ENCODE assay signal across 8 cellular contexts in genomic region chr2:176140520-176141317, GRCh38. TPM values are rescaled to one million over a fixed set of nuclear protein-coding genes. Genes with fewer than 3 reads are reported as not detected.
DNase-seq lines count a peak whose midpoint lies in the region; ATAC-seq and TF ChIP-seq lines count a peak whose summit lies in the region.

No MANE protein-coding gene starts in this region.

- H3K79me2 ChIP-seq in DOHH2 (ENCODE audit: control insufficient read depth, low read length) = no peaks in the 10 kb centered on the region

- H3K4me3 ChIP-seq in DOHH2 (ENCODE audit: low read length) = peak overlapping the region; percentile 61
- peak overlapping the region; percentile 53 for H3K4me3 ChIP-seq in SJSA1
- peak overlapping the region; percentile 1 to 69 (median 52) for H3K4me3 ChIP-seq in heart left ventricle
- peak overlapping the region; percentile 40 for H3K4me3 ChIP-seq in urinary bladder (ENCODE audit: low read depth, low read length)

- H3K4me1 Mint-ChIP-seq in activated naive CD8-positive, alpha-beta T cell (ENCODE audit: low read depth) = peaks cover 27% of the 10 kb centered on the region

- H3K36me3 Mint-ChIP-seq in activated naive CD8-positive, alpha-beta T cell = peaks cover 4% of the 10 kb centered on the region

- H3K9me3 Mint-ChIP-seq in activated naive CD8-positive, alpha-beta T cell (ENCODE audit: low read depth) = no peaks in the 10 kb centered on the region

- peak; percentile 75 for DNase-seq in HT1080 (ENCODE audit: low read depth)
- peak; percentile 85 to 94 for DNase-seq in SJSA1 (ENCODE audit: low read depth in 1 of 2, low spot score in 2 of 2)
- DNase-seq in heart left ventricle = peak; percentile 64 to 85 (median 70)
- peak; percentile 73 for DNase-seq in pons (ENCODE audit: low spot score)

- no peaks in the 10 kb centered on the region for H3F3A ChIP-seq in DOHH2 (ENCODE audit: control insufficient read depth, insufficient read depth)

- peak overlapping the region; percentile 35 for H3K4me3 Mint-ChIP-seq in activated naive CD8-positive, alpha-beta T cell

- ATAC-seq in GM21367 (IDR thresholded peaks at IDR 0.05; ENCODE audit: unreplicated experiment) = peak; percentile 93
- peak; percentile 80 to 97 (median 94) for ATAC-seq in heart left ventricle

- H3K4me1 ChIP-seq in DOHH2 (ENCODE audit: control insufficient read depth, low read length) (peaks cover 3% of the 10 kb centered on the region; the same call in 1 of the 2 replicates), SJSA1 (replicated peaks) (peaks cover 13% of the 10 kb centered on the region), heart left ventricle (peaks cover 0 to 30% (median 14%) of the 10 kb centered on the region in 12 donors), urinary bladder (ENCODE audit: insufficient read depth) (no peaks in the 10 kb centered on the region)

- no peaks in the 10 kb centered on the region for H4K20me1 ChIP-seq in DOHH2 (ENCODE audit: control insufficient read depth, insufficient read depth, low read depth, low read length)

- no peak overlapping the region for H3K27ac Mint-ChIP-seq in activated naive CD8-positive, alpha-beta T cell

- no peaks in the 10 kb centered on the region for H3K9me3 ChIP-seq in DOHH2 (ENCODE audit: control insufficient read depth, insufficient read depth, low read length)
- H3K9me3 ChIP-seq in SJSA1 (replicated peaks) = no peaks in the 10 kb centered on the region
- H3K9me3 ChIP-seq in heart left ventricle = no peaks in the 10 kb centered on the region

- H3K27ac ChIP-seq in DOHH2 (ENCODE audit: low read depth, low read length) (no peak overlapping the region), SJSA1 (peak overlapping the region; percentile 67), heart left ventricle (peak overlapping the region in 5 of 12 donors; percentile 32 to 68 (median 56)), urinary bladder (ENCODE audit: low read depth) (no peak overlapping the region)

- H3K27me3 ChIP-seq in DOHH2 (ENCODE audit: control insufficient read depth, low read length) (0 out of 2 replicates have a peak, but pooled peaks cover 2% of the 10 kb centered on the region), SJSA1 (replicated peaks) (no peaks in the 10 kb centered on the region), heart left ventricle (peaks cover 31 to 97% (median 66%) of the 10 kb centered on the region in 9 donors)

- H3K36me3 ChIP-seq in DOHH2 (ENCODE audit: control insufficient read depth, low read length) = no peaks in the 10 kb centered on the region
- no peaks in the 10 kb centered on the region for H3K36me3 ChIP-seq in SJSA1
- no peaks in the 10 kb centered on the region for H3K36me3 ChIP-seq in heart left ventricle
- H3K36me3 ChIP-seq in urinary bladder (ENCODE audit: insufficient read depth) = no peaks in the 10 kb centered on the region

- no peaks in the 10 kb centered on the region for H3K9me2 ChIP-seq in DOHH2 (replicated peaks; ENCODE audit: control insufficient read depth, low read length)

- no peak for TF ChIP-seq POLR2A in heart left ventricle (IDR thresholded peaks at IDR 0.05)

- H3K4me2 ChIP-seq in DOHH2 (ENCODE audit: low read length) = peak overlapping the region; percentile 62

- H3K27me3 Mint-ChIP-seq in activated naive CD8-positive, alpha-beta T cell = peaks cover 52% of the 10 kb centered on the region

- peak; percentile 86 for TF ChIP-seq CTCF in DOHH2 (IDR thresholded peaks at IDR 0.05; ENCODE audit: low read depth, low read length, poor library complexity, severe bottlenecking)
- TF ChIP-seq CTCF in heart left ventricle (IDR thresholded peaks at IDR 0.05) = peak; percentile 68 to 98 (median 92)

- intact Hi-C loops in heart left ventricle (cut with DNase I) = loop anchor here (1.0 to 5.0 kb wide), 12 partner anchors 37 to 512 kb away; no protein-coding TSS in a partner anchor

- 7 to 22% (median 12%) methylated on average over 13 to 48 of the region's 48 CpGs for WGBS in heart left ventricle, 4 donors
- 8% methylated on average over 48 of the region's 48 CpGs for WGBS in urinary bladder

RNA-seq across cellular contexts. Expression of gene HOXD4, which starts 10.6 kb away (rescaled TPM):
- not detected in 2 replicates for total RNA-seq in HT1080 (2014; rRNA removed; shearing (Covaris generic))
- polyA plus RNA-seq in HT1080 (2015; cell fraction: cytosol; rRNA removed) = 0.16 and 0.93 TPM in 2 replicates
- 0.26 TPM in 1 of 2 replicates, not detected in the other for polyA plus RNA-seq in HT1080 (2015; cell fraction: nucleus; rRNA removed)
- total RNA-seq in SJSA1 (2014; rRNA removed; shearing (Covaris generic)) = 0.29 and 5.9 TPM in 2 replicates
- total RNA-seq in heart left ventricle (under 1 TPM in 7 of 9 donors, not detected in 2; 0.17 to 0.96 (median 0.42) TPM), urinary bladder (4.0 TPM)
- polyA plus RNA-seq in heart left ventricle (under 1 TPM; 0.10 to 0.19 TPM), urinary bladder (2.0 TPM)

RNA-seq across cellular contexts. Expression of gene HOXD8, which starts 11.2 kb away (rescaled TPM):
- 8.9 and 9.5 TPM in 2 replicates for total RNA-seq in HT1080 (2014; rRNA removed; shearing (Covaris generic))
- polyA plus RNA-seq in HT1080 (2015; cell fraction: cytosol; rRNA removed) = 18.2 and 20.5 TPM in 2 replicates
- polyA plus RNA-seq in HT1080 (2015; cell fraction: nucleus; rRNA removed) = 12.8 and 15.4 TPM in 2 replicates
- 13.0 and 16.8 TPM in 2 replicates for total RNA-seq in SJSA1 (2014; rRNA removed; shearing (Covaris generic))
- total RNA-seq in heart left ventricle = 1 to 10 TPM in 3 of 9 donors, under 1 TPM in 6; 0.37 to 1.8 (median 0.59) TPM
- polyA plus RNA-seq in heart left ventricle = under 1 TPM; 0.21 to 0.42 TPM
- 12.3 TPM for total RNA-seq in urinary bladder
- 7.0 TPM for polyA plus RNA-seq in urinary bladder

RNA-seq across cellular contexts. Expression of gene HOXD3, which starts 16.4 kb away (rescaled TPM):
- not detected in 2 replicates for total RNA-seq in HT1080 (2014; rRNA removed; shearing (Covaris generic))
- polyA plus RNA-seq in HT1080 (2015; cell fraction: cytosol; rRNA removed) = not detected in 2 replicates
- polyA plus RNA-seq in HT1080 (2015; cell fraction: nucleus; rRNA removed) = not detected in 2 replicates
- total RNA-seq in SJSA1 (2014; rRNA removed; shearing (Covaris generic)) = 0.66 and 1.1 TPM in 2 replicates
- total RNA-seq in heart left ventricle (1 to 10 TPM in 2 of 9 donors, under 1 TPM in 7; 0.35 to 1.4 (median 0.56) TPM), urinary bladder (5.2 TPM)
- polyA plus RNA-seq in heart left ventricle (under 1 TPM; 0.04 to 0.30 TPM), urinary bladder (1.6 TPM)

RNA-seq across cellular contexts. Expression of gene HOXD9, which starts 18.2 kb away (rescaled TPM):
- 0.53 and 1.7 TPM in 2 replicates for total RNA-seq in HT1080 (2014; rRNA removed; shearing (Covaris generic))
- 2.3 and 3.5 TPM in 2 replicates for polyA plus RNA-seq in HT1080 (2015; cell fraction: cytosol; rRNA removed)
- polyA plus RNA-seq in HT1080 (2015; cell fraction: nucleus; rRNA removed) = 10.4 and 10.5 TPM in 2 replicates
- total RNA-seq in SJSA1 (2014; rRNA removed; shearing (Covaris generic)) = 1.8 TPM in 2 replicates
- under 1 TPM in 2 of 9 donors, not detected in 7; 0.40 to 0.43 TPM for total RNA-seq in heart left ventricle
- polyA plus RNA-seq in heart left ventricle = under 1 TPM in 1 of 2 donors, not detected in 1; 0.23 TPM
- 2.9 TPM for total RNA-seq in urinary bladder
- 5.6 TPM for polyA plus RNA-seq in urinary bladder

RNA-seq across cellular contexts. Expression of gene HOXD10, which starts 24.1 kb away (rescaled TPM):
- total RNA-seq in HT1080 (2014; rRNA removed; shearing (Covaris generic)) = 8.6 and 10.5 TPM in 2 replicates
- polyA plus RNA-seq in HT1080 (2015; cell fraction: cytosol; rRNA removed) = 3.3 and 4.7 TPM in 2 replicates
- polyA plus RNA-seq in HT1080 (2015; cell fraction: nucleus; rRNA removed) = 13.0 and 19.5 TPM in 2 replicates
- not detected in 2 replicates for total RNA-seq in SJSA1 (2014; rRNA removed; shearing (Covaris generic))
- total RNA-seq in heart left ventricle = under 1 TPM in 1 of 9 donors, not detected in 8; 0.43 TPM
- polyA plus RNA-seq in heart left ventricle = under 1 TPM in 1 of 2 donors, not detected in 1; 0.03 TPM
- 14.1 TPM for total RNA-seq in urinary bladder
- polyA plus RNA-seq in urinary bladder = 4.1 TPM
